In genomic region chr11:60788401-60789110, GRCh38 we compare ENCODE assay signal across 1 cellular context.
A peak's percentile ranks its signal among the peaks of the same experiment; 100 is the strongest.
TF ChIP-seq lines count a peak whose summit lies in the region.

No MANE protein-coding gene starts in this region.

TF ChIP-seq in K562, 482 proteins besides CTCF, POLR2A, EP300 and RAD21:
- TF ChIP-seq ZC3H11A (IDR thresholded peaks at IDR 0.05; ENCODE audit: low read depth, low read length) = no peak
- no peak for TF ChIP-seq ZNF395 (CRISPR knock-in tag; IDR thresholded peaks at IDR 0.05)
- no peak for TF ChIP-seq BACH1 (tag; IDR thresholded peaks at IDR 0.05)
- TF ChIP-seq, protein P1, sequence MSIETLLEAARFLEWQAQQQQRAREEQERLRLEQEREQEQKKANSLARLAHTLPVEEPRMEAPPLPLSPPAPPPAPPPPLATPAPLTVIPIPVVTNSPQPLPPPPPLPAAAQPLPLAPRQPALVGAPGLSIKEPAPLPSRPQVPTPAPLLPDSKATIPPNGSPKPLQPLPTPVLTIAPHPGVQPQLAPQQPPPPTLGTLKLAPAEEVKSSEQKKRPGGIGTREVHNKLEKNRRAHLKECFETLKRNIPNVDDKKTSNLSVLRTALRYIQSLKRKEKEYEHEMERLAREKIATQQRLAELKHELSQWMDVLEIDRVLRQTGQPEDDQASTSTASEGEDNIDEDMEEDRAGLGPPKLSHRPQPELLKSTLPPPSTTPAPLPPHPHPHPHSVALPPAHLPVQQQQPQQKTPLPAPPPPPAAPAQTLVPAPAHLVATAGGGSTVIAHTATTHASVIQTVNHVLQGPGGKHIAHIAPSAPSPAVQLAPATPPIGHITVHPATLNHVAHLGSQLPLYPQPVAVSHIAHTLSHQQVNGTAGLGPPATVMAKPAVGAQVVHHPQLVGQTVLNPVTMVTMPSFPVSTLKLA (conservative IDR thresholded peaks at IDR 0.05) = no peak
- no peak for TF ChIP-seq HMGN3 (IDR thresholded peaks at IDR 0.05; ENCODE audit: borderline replicate concordance, extremely low read depth, insufficient read length, low read depth, low read length)
- peak; percentile 37 for TF ChIP-seq ZFP36 (IDR thresholded peaks at IDR 0.05; ENCODE audit: low read depth, low read length, partially characterized antibody)
- TF ChIP-seq ASH1L (IDR thresholded peaks at IDR 0.05; ENCODE audit: borderline replicate concordance, low read depth, partially characterized antibody) = no peak
- no peak for TF ChIP-seq FOXJ2 (tag; IDR thresholded peaks at IDR 0.05)
- TF ChIP-seq NFIC (IDR thresholded peaks at IDR 0.05) = peak; percentile 31; the same call in 1 of the 2 replicates
- TF ChIP-seq CREM (IDR thresholded peaks at IDR 0.05; ENCODE audit: low read depth) = no peak
- TF ChIP-seq, protein P2, sequence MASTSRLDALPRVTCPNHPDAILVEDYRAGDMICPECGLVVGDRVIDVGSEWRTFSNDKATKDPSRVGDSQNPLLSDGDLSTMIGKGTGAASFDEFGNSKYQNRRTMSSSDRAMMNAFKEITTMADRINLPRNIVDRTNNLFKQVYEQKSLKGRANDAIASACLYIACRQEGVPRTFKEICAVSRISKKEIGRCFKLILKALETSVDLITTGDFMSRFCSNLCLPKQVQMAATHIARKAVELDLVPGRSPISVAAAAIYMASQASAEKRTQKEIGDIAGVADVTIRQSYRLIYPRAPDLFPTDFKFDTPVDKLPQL (IDR thresholded peaks at IDR 0.05; ENCODE audit: extremely low read depth, insufficient read length) = no peak
- TF ChIP-seq NFE2L1 (tag; IDR thresholded peaks at IDR 0.05; ENCODE audit: borderline replicate concordance, low read depth) = no peak
- no peak for TF ChIP-seq HDGF (IDR thresholded peaks at IDR 0.05)
